Comparison of ENCODE assay signal across 8 cellular contexts in the genomic region with DNA sequence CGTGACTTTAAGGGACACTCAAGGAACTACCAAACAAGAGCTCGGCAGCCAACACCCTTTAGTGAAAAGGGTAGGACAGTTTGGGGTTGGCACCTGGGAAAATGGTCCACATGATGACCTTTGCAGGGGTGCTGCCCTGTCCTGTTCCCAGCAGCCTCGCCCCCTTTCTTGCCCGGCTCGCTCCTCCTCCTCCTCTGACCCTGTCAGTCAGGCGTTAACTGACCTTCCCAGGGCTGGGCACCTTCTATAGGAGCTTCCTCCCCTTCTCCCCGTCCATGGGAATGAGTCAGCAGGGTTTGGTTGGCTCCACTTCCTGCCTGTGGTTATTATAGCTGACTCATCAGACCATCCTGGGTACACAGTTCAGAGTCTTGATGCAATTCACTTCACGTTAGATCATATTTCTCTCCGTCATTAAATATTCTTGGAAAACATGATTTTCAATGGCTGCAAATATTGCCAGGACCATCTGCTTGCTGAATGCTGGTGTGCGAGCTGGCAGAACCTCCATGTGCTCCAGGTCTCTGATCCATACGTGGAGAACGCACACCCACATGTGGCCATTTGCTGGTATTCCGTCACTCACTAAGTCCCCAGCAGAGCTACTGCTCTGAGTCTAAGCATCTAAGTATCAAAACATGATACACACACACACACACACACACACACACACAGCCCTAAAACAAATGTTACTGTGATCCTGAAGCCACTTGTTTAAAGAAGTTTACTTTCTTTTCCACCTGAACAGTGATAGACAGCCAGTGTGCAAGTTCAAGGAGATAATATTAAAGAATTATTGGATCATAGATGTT.
DNase-seq lines count a peak whose midpoint lies in the region; ATAC-seq and TF ChIP-seq lines count a peak whose summit lies in the region.

No MANE protein-coding gene starts in this region.

- DNase-seq in Daoy (ENCODE audit: low read depth) (peak; percentile 97), SJCRH30 (peak; percentile 83 to 87), heart left ventricle (peak in 4 of 5 donors; percentile 52 to 65 (median 60)), gastrocnemius medialis (peak; percentile 79 to 90), esophagus muscularis mucosa (ENCODE audit: extremely low spot score) (no peak)

- peak overlapping the region; percentile 54; the same call in 1 of the 2 replicates for H2AFZ ChIP-seq in KMS-11 (ENCODE audit: low read depth)

- in situ Hi-C loops in gastrocnemius medialis (cut with MboI; ENCODE audit: low sequenced_read_pairs in 4 of 4): loop anchor here in 1 of 4 donors (10.0 to 25.0 kb wide), 2 partner anchors 74 to 587 kb away; partner anchors contain the start of gene BCL2L11

- H3K27me3 Mint-ChIP-seq in activated naive CD4-positive, alpha-beta T cell treated with anti-CD3 and anti-CD28 coated beads, Interleukin-2, amount 50 U/mL, for 24 hours: peaks cover 1% of the 10 kb centered on the region

- TF ChIP-seq EP300 in esophagus muscularis mucosa (IDR thresholded peaks at IDR 0.05): no peak

- H3K27me3 ChIP-seq in KMS-11 (ENCODE audit: insufficient read depth, low read depth) (no peaks in the 10 kb centered on the region), SJCRH30 (0 out of 2 replicates have a peak, but pooled peaks cover 2% of the 10 kb centered on the region), heart left ventricle (no peaks in the 10 kb centered on the region), gastrocnemius medialis (no peaks in the 10 kb centered on the region), esophagus muscularis mucosa (no peaks in the 10 kb centered on the region)

- WGBS in heart left ventricle, 4 donors: 65 to 69% (median 68%) methylated on average over 13 of the region's 13 CpGs
- 56% methylated on average over 13 of the region's 13 CpGs for WGBS in esophagus muscularis mucosa

- no peaks in the 10 kb centered on the region for H4K20me1 ChIP-seq in KMS-11 (ENCODE audit: insufficient read depth)

- peak overlapping the region; percentile 72; the same call in 1 of the 2 replicates for H3K9ac ChIP-seq in KMS-11

- H3K4me2 ChIP-seq in KMS-11: peak overlapping the region; percentile 57

- intact Hi-C loops in heart left ventricle (cut with DNase I): no loop called here
- intact Hi-C loops in gastrocnemius medialis (cut with DNase I; ENCODE audit: low total_unique reads): loop anchor here (5.0 kb wide), 1 partner anchor 927 kb away; no protein-coding TSS in a partner anchor
- intact Hi-C loops in esophagus muscularis mucosa (cut with DNase I): no loop called here

- ATAC-seq in heart left ventricle (peak; percentile 70 to 92 (median 86)), gastrocnemius medialis (peak; percentile 86 to 87), HG02884 (IDR thresholded peaks at IDR 0.05; ENCODE audit: unreplicated experiment) (no peak)

- peaks cover 10% of the 10 kb centered on the region for H3K4me1 Mint-ChIP-seq in activated naive CD4-positive, alpha-beta T cell treated with anti-CD3 and anti-CD28 coated beads, Interleukin-2, amount 50 U/mL, for 24 hours

- TF ChIP-seq CTCF in KMS-11 (conservative IDR thresholded peaks at IDR 0.05; ENCODE audit: low read depth, low read length) (0 out of 2 replicates have a peak, but pooled peaks have one; percentile 19), heart left ventricle (IDR thresholded peaks at IDR 0.05) (peak in 1 of 12 donors; percentile 10), gastrocnemius medialis (IDR thresholded peaks at IDR 0.05 in 4 of 5, conservative IDR thresholded peaks at IDR 0.05 in 1 of 5) (peak in 1 of 5 experiments; percentile 32), esophagus muscularis mucosa (IDR thresholded peaks at IDR 0.05) (peak in 1 of 3 experiments; percentile 7)

- H3K27ac Mint-ChIP-seq in activated naive CD4-positive, alpha-beta T cell treated with anti-CD3 and anti-CD28 coated beads, Interleukin-2, amount 50 U/mL, for 24 hours: peak overlapping the region; percentile 47

- peaks cover 64% of the 10 kb centered on the region for H3K4me1 ChIP-seq in KMS-11 (ENCODE audit: low read depth, poor library complexity, severe bottlenecking)
- peaks cover 4% of the 10 kb centered on the region for H3K4me1 ChIP-seq in SJCRH30
- H3K4me1 ChIP-seq in heart left ventricle: peaks cover 0 to 62% (median 9%) of the 10 kb centered on the region in 12 donors
- H3K4me1 ChIP-seq in gastrocnemius medialis: peaks cover 24 to 27% of the 10 kb centered on the region in 2 donors
- H3K4me1 ChIP-seq in esophagus muscularis mucosa: peaks cover 9 to 20% (median 18%) of the 10 kb centered on the region in 4 donors

- no peaks in the 10 kb centered on the region for H3K9me3 Mint-ChIP-seq in activated naive CD4-positive, alpha-beta T cell treated with anti-CD3 and anti-CD28 coated beads, Interleukin-2, amount 50 U/mL, for 24 hours

- H3K36me3 ChIP-seq in KMS-11 (ENCODE audit: insufficient read depth): no peaks in the 10 kb centered on the region
- no peaks in the 10 kb centered on the region for H3K36me3 ChIP-seq in SJCRH30
- H3K36me3 ChIP-seq in heart left ventricle: no peaks in the 10 kb centered on the region
- H3K36me3 ChIP-seq in gastrocnemius medialis: no peaks in the 10 kb centered on the region
- no peaks in the 10 kb centered on the region for H3K36me3 ChIP-seq in esophagus muscularis mucosa

- H3K9me3 ChIP-seq in SJCRH30 (replicated peaks) (no peaks in the 10 kb centered on the region), heart left ventricle (peaks cover 0 to 18% (median 0%) of the 10 kb centered on the region in 12 donors), gastrocnemius medialis (no peaks in the 10 kb centered on the region), esophagus muscularis mucosa (peaks cover 0 to 12% (median 5%) of the 10 kb centered on the region in 4 donors)

- peak overlapping the region; percentile 63 for H3K4me3 Mint-ChIP-seq in activated naive CD4-positive, alpha-beta T cell treated with anti-CD3 and anti-CD28 coated beads, Interleukin-2, amount 50 U/mL, for 24 hours

- no peak overlapping the region for H3K4me3 ChIP-seq in KMS-11 (IDR thresholded peaks at IDR 0.05; ENCODE audit: insufficient read depth, low read depth, low read length)
- peak overlapping the region; percentile 26 for H3K4me3 ChIP-seq in SJCRH30
- peak overlapping the region in 1 of 12 donors; percentile 18 for H3K4me3 ChIP-seq in heart left ventricle
- peak overlapping the region in 2 of 4 donors; percentile 10 to 35 for H3K4me3 ChIP-seq in gastrocnemius medialis
- no peak overlapping the region for H3K4me3 ChIP-seq in esophagus muscularis mucosa

- H3K79me2 ChIP-seq in KMS-11 (ENCODE audit: insufficient read depth, low read depth): no peaks in the 10 kb centered on the region

- H3K27ac ChIP-seq in KMS-11 (peak overlapping the region; percentile 82), SJCRH30 (peak overlapping the region; percentile 31), heart left ventricle (peak overlapping the region in 1 of 12 donors; percentile 83), gastrocnemius medialis (peak overlapping the region; percentile 39 to 73 (median 70)), esophagus muscularis mucosa (replicated peaks in 1 of 4) (no peak overlapping the region)

- peaks cover 1% of the 10 kb centered on the region for H3K36me3 Mint-ChIP-seq in activated naive CD4-positive, alpha-beta T cell treated with anti-CD3 and anti-CD28 coated beads, Interleukin-2, amount 50 U/mL, for 24 hours

- TF ChIP-seq POLR2A in heart left ventricle (IDR thresholded peaks at IDR 0.05) (no peak), gastrocnemius medialis (IDR thresholded peaks at IDR 0.05) (peak in 1 of 2 donors; percentile 23), esophagus muscularis mucosa (IDR thresholded peaks at IDR 0.05; ENCODE audit: low read depth) (no peak)

Comparison
In these comparisons a context has a peak if more than half of its experiments do, and no peak if none do; other contexts are left out.
1. H3K27ac ChIP-seq: peak in KMS-11 (single experiment), SJCRH30 (single experiment) and gastrocnemius medialis (4 of 4); none in esophagus muscularis mucosa (0 of 4).